In genomic region chr17:12098568-12098967, GRCh38 we compare ENCODE assay signal across 15 cellular contexts.
DNase-seq lines count a peak whose midpoint lies in the region; ATAC-seq lines count a peak whose summit lies in the region.
"Had no signal": no experiment of that assay in that cellular context is flagged by ENCODE, and none has a peak within 500 bp of the region (broad histone marks: within the 10 kb centered on the region; RNA-seq: fewer than 3 reads in every experiment).

No MANE protein-coding gene starts in this region.

- H3K9me3 Mint-ChIP-seq in stimulated activated naive CD8-positive, alpha-beta T cell treated with anti-CD3 and anti-CD28 coated beads, Interleukin-15, amount 100 ng/mL, for 72 hours: peaks cover 0 to 7% of the 10 kb centered on the region in 2 donors
- H3K9me3 Mint-ChIP-seq: immature natural killer cell had no signal

- no peak for DNase-seq in stimulated activated naive CD8-positive, alpha-beta T cell treated with anti-CD3 and anti-CD28 coated beads, Interleukin-15, amount 100 ng/mL, for 72 hours
- DNase-seq in activated CD4-positive, alpha-beta T cell treated with anti-CD3 and anti-CD28 coated beads for 48 hours: no peak
- DNase-seq in NCI-H748 treated with DMSO at 0.1 percent for 48 hours (lab: John Stamatoyannopoulos, UW) (no peak), NCI-H748 (lab: John Stamatoyannopoulos, UW; ENCODE audit: unreplicated experiment) (no peak)
- DNase-seq: activated naive CD4-positive, alpha-beta T cell; DND-41; immature natural killer cell; NCI-H1436 treated with DMSO at 0.1 percent for 48 hours; right lobe of liver; SW 1271; tibial artery had no signal

- no peak overlapping the region for H3K27ac Mint-ChIP-seq in stimulated activated naive CD8-positive, alpha-beta T cell treated with anti-CD3 and anti-CD28 coated beads, Interleukin-15, amount 100 ng/mL, for 72 hours
- H3K27ac Mint-ChIP-seq: immature natural killer cell had no signal

- peak; percentile 98 for ATAC-seq in GM18499 (IDR thresholded peaks at IDR 0.05; ENCODE audit: insufficient read depth, unreplicated experiment)
- ATAC-seq in GM19463 (IDR thresholded peaks at IDR 0.05; ENCODE audit: unreplicated experiment): peak; percentile 88
- peak; percentile 97 for ATAC-seq in HG02885 (IDR thresholded peaks at IDR 0.05; ENCODE audit: poor library complexity, unreplicated experiment)
- peak; percentile 97 for ATAC-seq in HG03565 (IDR thresholded peaks at IDR 0.05; ENCODE audit: unreplicated experiment)
- ATAC-seq in stimulated activated naive CD8-positive, alpha-beta T cell treated with anti-CD3 and anti-CD28 coated beads, Interleukin-15, amount 100 ng/mL, for 72 hours: no peak
- ATAC-seq: right lobe of liver had no signal

- H3K4me3 Mint-ChIP-seq in stimulated activated naive CD8-positive, alpha-beta T cell treated with anti-CD3 and anti-CD28 coated beads, Interleukin-15, amount 100 ng/mL, for 72 hours: no peak overlapping the region
- H3K4me3 Mint-ChIP-seq: immature natural killer cell had no signal

- no peaks in the 10 kb centered on the region for H3K27me3 Mint-ChIP-seq in stimulated activated naive CD8-positive, alpha-beta T cell treated with anti-CD3 and anti-CD28 coated beads, Interleukin-15, amount 100 ng/mL, for 72 hours

- peaks cover 3% of the 10 kb centered on the region for H3K4me1 Mint-ChIP-seq in stimulated activated naive CD8-positive, alpha-beta T cell treated with anti-CD3 and anti-CD28 coated beads, Interleukin-15, amount 100 ng/mL, for 72 hours
